ENCODE assay signal across 23 cellular contexts in the genomic region with DNA sequence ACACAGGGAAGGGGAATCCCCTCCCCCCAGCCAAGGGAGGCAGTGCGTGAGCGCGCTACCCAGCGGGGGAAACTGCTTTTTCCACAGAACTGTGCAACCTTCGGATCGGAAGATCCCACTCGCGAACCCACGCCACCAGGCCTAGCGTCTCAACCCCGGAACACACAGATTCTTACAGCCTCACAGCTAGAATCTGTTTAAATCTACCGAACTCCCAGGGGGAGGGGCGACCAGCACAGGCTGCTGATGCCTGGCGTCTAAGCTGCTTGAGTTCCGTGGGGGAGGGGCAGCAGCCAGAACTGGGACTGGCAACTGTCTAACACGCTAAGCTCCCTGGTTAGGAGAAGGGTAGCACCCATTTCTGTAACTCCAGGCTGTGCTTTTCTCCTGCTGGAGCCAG.
DNase-seq lines count a peak whose midpoint lies in the region; TF ChIP-seq lines count a peak whose summit lies in the region.
"Had no signal": no experiment of that assay in that cellular context is flagged by ENCODE, and none has a peak within 500 bp of the region (broad histone marks: within the 10 kb centered on the region; RNA-seq: fewer than 3 reads in every experiment).

No MANE protein-coding gene starts in this region.

- H3K4me3 ChIP-seq in H7 (ENCODE audit: insufficient read depth, low read depth, low read length) (no peak overlapping the region), NT2/D1 (ENCODE audit: insufficient read length, low read depth) (no peak overlapping the region), left ventricle myocardium inferior (no peak overlapping the region), ascending aorta (no peak overlapping the region)
- H3K4me3 ChIP-seq: dorsolateral prefrontal cortex, transverse colon had no signal

- DNase-seq in H7, result peak; percentile 17
- DNase-seq in NT2/D1 (ENCODE audit: low read depth, low spot score), result peak; percentile 6
- peak; percentile 20 for DNase-seq in iPS DF 19.7 (ENCODE audit: low read depth, low spot score)
- DNase-seq in nephron progenitor cell, result peak; percentile 13
- DNase-seq in left ventricle myocardium inferior, result no peak
- no peak for DNase-seq in ascending aorta (ENCODE audit: low spot score in 2 of 2)
- no peak for DNase-seq in DMS114 treated with DMSO at 0.1 percent for 48 hours (lab: John Stamatoyannopoulos, UW; ENCODE audit: unreplicated experiment)
- DNase-seq in MCF 10A (ENCODE audit: unreplicated experiment), result no peak
- DNase-seq: activated CD8-positive, alpha-beta T cell treated with anti-CD3 and anti-CD28 coated beads for 36 hours; amygdala; CD4-positive, alpha-beta memory T cell; dorsolateral prefrontal cortex; midbrain; NCI-H1048; NCI-H187; NCI-H2171 treated with DMSO at 0.1 percent for 48 hours; NCI-H524 treated with DMSO at 0.1 percent for 48 hours; Right ventricle myocardium superior; stimulated activated CD4-positive, alpha-beta T cell treated with anti-CD3 and anti-CD28 coated beads, Interleukin-15, amount 100 ng/mL, for 24 hours; stimulated activated CD4-positive, alpha-beta T cell treated with anti-CD3 and anti-CD28 coated beads, Interleukin-4, amount 100 ng/mL, for 4 hours; transverse colon had no signal

- H3K36me3 ChIP-seq in H7 (replicated peaks; ENCODE audit: control insufficient read depth, insufficient read depth, low read length), result no peaks in the 10 kb centered on the region
- H3K36me3 ChIP-seq in NT2/D1 (ENCODE audit: insufficient read depth, insufficient read length, low read length), result no peaks in the 10 kb centered on the region
- H3K36me3 ChIP-seq in left ventricle myocardium inferior, result no peaks in the 10 kb centered on the region
- no peaks in the 10 kb centered on the region for H3K36me3 ChIP-seq in ascending aorta
- H3K36me3 ChIP-seq: transverse colon had no signal

- CTCF ChIA-PET in MCF 10A (lab: Yijun Ruan, JAX), result no interaction called here

- H3K9me3 ChIP-seq in NT2/D1 (ENCODE audit: insufficient read depth, low read length) (no peaks in the 10 kb centered on the region), left ventricle myocardium inferior (replicated peaks) (peaks cover 29% of the 10 kb centered on the region), ascending aorta (peaks cover 0 to 3% of the 10 kb centered on the region in 2 donors)
- H3K9me3 ChIP-seq: transverse colon had no signal

- H3K27me3 Mint-ChIP-seq in nephron progenitor cell (ENCODE audit: low read depth, poor library complexity) (peaks cover 2% of the 10 kb centered on the region), MCF 10A (ENCODE audit: insufficient read depth, unreplicated experiment) (no peaks in the 10 kb centered on the region)
- H3K27me3 Mint-ChIP-seq: activated CD8-positive, alpha-beta T cell treated with anti-CD3 and anti-CD28 coated beads for 36 hours; activated naive CD4-positive, alpha-beta T cell treated with anti-CD3 and anti-CD28 coated beads, Interleukin-2, amount 50 U/mL, for 24 hours had no signal

- peaks cover 2% of the 10 kb centered on the region for H3K4me1 ChIP-seq in NT2/D1 (ENCODE audit: insufficient read depth, insufficient read length)
- H3K4me1 ChIP-seq in left ventricle myocardium inferior, result no peaks in the 10 kb centered on the region
- H3K4me1 ChIP-seq in ascending aorta, result no peaks in the 10 kb centered on the region
- H3K4me1 ChIP-seq: transverse colon had no signal

- no peak overlapping the region for H3K9ac ChIP-seq in NT2/D1 (ENCODE audit: insufficient read length, low read depth)

- intact Hi-C loops in left ventricle myocardium inferior (cut with micrococcal nuclease) (no loop called here), ascending aorta (cut with DNase I) (no loop called here), MCF 10A (cut with micrococcal nuclease) (no loop called here)

- no peaks in the 10 kb centered on the region for H3K4me1 Mint-ChIP-seq in nephron progenitor cell
- H3K4me1 Mint-ChIP-seq in MCF 10A (ENCODE audit: insufficient read depth, unreplicated experiment), result peaks cover 6% of the 10 kb centered on the region
- H3K4me1 Mint-ChIP-seq: activated naive CD4-positive, alpha-beta T cell treated with anti-CD3 and anti-CD28 coated beads, Interleukin-2, amount 50 U/mL, for 24 hours; CD4-positive, alpha-beta memory T cell; naive thymus-derived CD8-positive, alpha-beta T cell had no signal

- BruUV-seq in MCF 10A (replicated peaks; lab: Mats Ljungman, UMichigan), result no TSS peak

- H3K9me3 Mint-ChIP-seq in nephron progenitor cell (peaks cover 37% of the 10 kb centered on the region), MCF 10A (ENCODE audit: unreplicated experiment) (peaks cover 20% of the 10 kb centered on the region)

- H3K4me3 Mint-ChIP-seq in nephron progenitor cell (no peak overlapping the region), MCF 10A (ENCODE audit: unreplicated experiment) (no peak overlapping the region)
- H3K4me3 Mint-ChIP-seq: activated CD8-positive, alpha-beta T cell treated with anti-CD3 and anti-CD28 coated beads for 36 hours; activated naive CD4-positive, alpha-beta T cell treated with anti-CD3 and anti-CD28 coated beads, Interleukin-2, amount 50 U/mL, for 24 hours; CD4-positive, alpha-beta memory T cell; naive thymus-derived CD8-positive, alpha-beta T cell had no signal

- H3K27ac ChIP-seq in left ventricle myocardium inferior (replicated peaks) (no peak overlapping the region), ascending aorta (no peak overlapping the region)
- H3K27ac ChIP-seq: dorsolateral prefrontal cortex, transverse colon had no signal

- H3K27ac Mint-ChIP-seq in nephron progenitor cell (no peak overlapping the region), MCF 10A (ENCODE audit: low read depth, unreplicated experiment) (no peak overlapping the region)
- H3K27ac Mint-ChIP-seq: activated CD8-positive, alpha-beta T cell treated with anti-CD3 and anti-CD28 coated beads for 36 hours; activated naive CD4-positive, alpha-beta T cell treated with anti-CD3 and anti-CD28 coated beads, Interleukin-2, amount 50 U/mL, for 24 hours; CD4-positive, alpha-beta memory T cell; naive thymus-derived CD8-positive, alpha-beta T cell had no signal

- POLR2A ChIA-PET in MCF 10A (lab: Yijun Ruan, JAX), result no interaction called here

- TF ChIP-seq CTCF in nephron progenitor cell (IDR thresholded peaks at IDR 0.05) (no peak), left ventricle myocardium inferior (IDR thresholded peaks at IDR 0.05; ENCODE audit: borderline replicate concordance) (no peak), ascending aorta (IDR thresholded peaks at IDR 0.05) (no peak), MCF 10A (IDR thresholded peaks at IDR 0.05; ENCODE audit: unreplicated experiment) (no peak)

- H3K27me3 ChIP-seq in H7 (ENCODE audit: control insufficient read depth, insufficient read depth, low read length), result no peaks in the 10 kb centered on the region
- no peaks in the 10 kb centered on the region for H3K27me3 ChIP-seq in NT2/D1 (ENCODE audit: insufficient read depth, insufficient read length)
- H3K27me3 ChIP-seq in left ventricle myocardium inferior (ENCODE audit: low read depth), result no peaks in the 10 kb centered on the region
- no peaks in the 10 kb centered on the region for H3K27me3 ChIP-seq in ascending aorta
- H3K27me3 ChIP-seq: transverse colon had no signal

- no peaks in the 10 kb centered on the region for H3K36me3 Mint-ChIP-seq in nephron progenitor cell (ENCODE audit: low read depth)
- no peaks in the 10 kb centered on the region for H3K36me3 Mint-ChIP-seq in MCF 10A (ENCODE audit: insufficient read depth, unreplicated experiment)
- H3K36me3 Mint-ChIP-seq: activated naive CD4-positive, alpha-beta T cell treated with anti-CD3 and anti-CD28 coated beads, Interleukin-2, amount 50 U/mL, for 24 hours; CD4-positive, alpha-beta memory T cell had no signal

Comparison
In these comparisons a context has a peak if more than half of its experiments do, and no peak if none do; other contexts are left out.
1. DNase-seq: peak in H7 (single experiment), NT2/D1 (single experiment), iPS DF 19.7 (single experiment) and nephron progenitor cell (single experiment); none in left ventricle myocardium inferior (single experiment), ascending aorta (0 of 2), DMS114 treated with DMSO at 0.1 percent for 48 hours (single experiment) and MCF 10A (single experiment).